In genomic region chr1:244833734-244834595, GRCh38 we compare ENCODE assay signal across 7 cellular contexts. TPM values are rescaled to one million over a fixed set of nuclear protein-coding genes. Genes with fewer than 3 reads are reported as not detected.
DNase-seq lines count a peak whose midpoint lies in the region; ATAC-seq and TF ChIP-seq lines count a peak whose summit lies in the region.

No MANE protein-coding gene starts in this region.

- peak overlapping the region; percentile 100 for H3K27ac ChIP-seq in endodermal cell (ENCODE audit: low read depth, low read length)
- peak overlapping the region; percentile 100 for H3K27ac ChIP-seq in mesodermal cell (ENCODE audit: low read depth, low read length, severe bottlenecking)

- in situ Hi-C loops in GM13977 (cut with MboI; ENCODE audit: low pct_unique_long_range_greater_than_20kb, low sequenced_read_pairs, unreplicated experiment) = no loop called here

- H3K4me1 ChIP-seq in endodermal cell (ENCODE audit: control insufficient read depth, insufficient read depth, low read length) (no peaks in the 10 kb centered on the region), mesodermal cell (ENCODE audit: control insufficient read depth, insufficient read depth, low read length, poor library complexity, severe bottlenecking) (peaks cover 8% of the 10 kb centered on the region)

- no peaks in the 10 kb centered on the region for H3K9me3 ChIP-seq in endodermal cell (ENCODE audit: control insufficient read depth, low read length)
- H3K9me3 ChIP-seq in mesodermal cell (ENCODE audit: control insufficient read depth, low read length) = no peaks in the 10 kb centered on the region

- H3K36me3 ChIP-seq in endodermal cell (ENCODE audit: control insufficient read depth, insufficient read depth, low read length) (peaks cover 14% of the 10 kb centered on the region), mesodermal cell (ENCODE audit: control insufficient read depth, insufficient read depth, low read length) (peaks cover 11% of the 10 kb centered on the region)

- peak overlapping the region; percentile 100 for H3K27ac Mint-ChIP-seq in endodermal cell

- ATAC-seq in HG03439 (IDR thresholded peaks at IDR 0.05; ENCODE audit: unreplicated experiment) = peak; percentile 11

- H3K27me3 ChIP-seq in endodermal cell (ENCODE audit: control insufficient read depth, insufficient read depth, low read length, poor library complexity, severe bottlenecking) = no peaks in the 10 kb centered on the region

- DNase-seq in GM13977 (ENCODE audit: low spot score) = peak; percentile 46
- peak; percentile 75 for DNase-seq in NOMO-1 treated with DMSO at 0.1 percent for 48 hours (lab: John Stamatoyannopoulos, UW; ENCODE audit: unreplicated experiment)
- DNase-seq in activated CD8-positive, alpha-beta memory T cell treated with anti-CD3 and anti-CD28 coated beads, Interleukin-2, amount 50 U/mL, for 24 hours (ENCODE audit: extremely low read depth) = peak; percentile 8
- peak; percentile 81 for DNase-seq in endodermal cell
- peak; percentile 31 for DNase-seq in stimulated activated CD8-positive, alpha-beta memory T cell treated with anti-CD3 and anti-CD28 coated beads, Interleukin-4, amount 100 ng/mL, for 24 hours (ENCODE audit: low read depth)

- WGBS in endodermal cell (ENCODE audit: insufficient coverage in 1 of 2, insufficient read length in 1 of 2), 2 experiments = 62 to 67% methylated on average over 20 to 30 of the region's 32 CpGs
- WGBS in mesodermal cell (ENCODE audit: insufficient coverage in 2 of 2), 2 experiments = 50 to 65% methylated on average over 25 to 26 of the region's 32 CpGs

- peak overlapping the region; percentile 90 for H3K9ac ChIP-seq in endodermal cell (ENCODE audit: extremely low read depth, low read length, poor library complexity, severe bottlenecking)

- TF ChIP-seq CTCF in GM13977 (IDR thresholded peaks at IDR 0.05; ENCODE audit: extremely low read depth, insufficient read depth, missing control alignments) = no peak
- peak; percentile 61 for TF ChIP-seq CTCF in endodermal cell (conservative IDR thresholded peaks at IDR 0.05)

- H3K36me3 Mint-ChIP-seq in endodermal cell (ENCODE audit: low read depth) = peaks cover 10% of the 10 kb centered on the region

- no peaks in the 10 kb centered on the region for H3K9me3 Mint-ChIP-seq in endodermal cell

- H3K4me3 Mint-ChIP-seq in endodermal cell = peak overlapping the region; percentile 79

- peaks cover 22% of the 10 kb centered on the region for H3K4me1 Mint-ChIP-seq in endodermal cell

- H3K27me3 Mint-ChIP-seq in endodermal cell (ENCODE audit: insufficient read depth) = no peaks in the 10 kb centered on the region

- H3K4me3 ChIP-seq in endodermal cell (ENCODE audit: low read length) (peak overlapping the region; percentile 92), mesodermal cell (ENCODE audit: extremely low read depth, insufficient read depth, low read length, poor library complexity, severe bottlenecking) (peak overlapping the region; percentile 74)

RNA-seq across cellular contexts. Expression of gene COX20, which starts 1.5 kb away (rescaled TPM):
- total RNA-seq in endodermal cell = 10 to 100 TPM; 19.5 to 23.4 TPM
- polyA plus RNA-seq in endodermal cell (2013, experiment 1 of 2) = 27.2 TPM
- 25.9 TPM for polyA plus RNA-seq in endodermal cell (2013, experiment 2 of 2)
- polyA plus RNA-seq in mesodermal cell (2013, experiment 1 of 2) = 11.3 TPM
- 18.2 TPM for polyA plus RNA-seq in mesodermal cell (2013, experiment 2 of 2)

RNA-seq across cellular contexts. Expression of gene HNRNPU, which starts 30.4 kb away (rescaled TPM):
- total RNA-seq in endodermal cell = 100 to 1,000 TPM; 517 to 556 TPM
- 401 TPM for polyA plus RNA-seq in endodermal cell (2013, experiment 1 of 2)
- 378 TPM for polyA plus RNA-seq in endodermal cell (2013, experiment 2 of 2)
- 230 TPM for polyA plus RNA-seq in mesodermal cell (2013, experiment 1 of 2)
- 271 TPM for polyA plus RNA-seq in mesodermal cell (2013, experiment 2 of 2)

Comparison
In these comparisons a context has a peak if more than half of its experiments do, and no peak if none do; other contexts are left out.
1. Peak in every context shown above with its lines: DNase-seq, ATAC-seq, H3K4me3 ChIP-seq and H3K27ac ChIP-seq.
2. DNase-seq: peak in every context shown above with its lines; median percentile 81 in endodermal cell; 75 in NOMO-1 treated with DMSO at 0.1 percent for 48 hours; 46 in GM13977; 31 in stimulated activated CD8-positive, alpha-beta memory T cell treated with anti-CD3 and anti-CD28 coated beads, Interleukin-4, amount 100 ng/mL, for 24 hours; 8 in activated CD8-positive, alpha-beta memory T cell treated with anti-CD3 and anti-CD28 coated beads, Interleukin-2, amount 50 U/mL, for 24 hours.